In genomic region chr16:8855051-8855786, GRCh38 we compare ENCODE assay signal across 14 cellular contexts. TPM values are rescaled to one million over a fixed set of nuclear protein-coding genes. Genes with fewer than 3 reads are reported as not detected.
DNase-seq lines count a peak whose midpoint lies in the region; ATAC-seq and TF ChIP-seq lines count a peak whose summit lies in the region.
"Had no signal": no experiment of that assay in that cellular context is flagged by ENCODE, and none has a peak within 500 bp of the region (broad histone marks: within the 10 kb centered on the region; RNA-seq: fewer than 3 reads in every experiment).

No MANE protein-coding gene starts in this region.

- H3K9me3 ChIP-seq in heart right ventricle, result no peaks in the 10 kb centered on the region
- no peaks in the 10 kb centered on the region for H3K9me3 ChIP-seq in WERI-Rb-1 (ENCODE audit: severe bottlenecking)
- no peaks in the 10 kb centered on the region for H3K9me3 ChIP-seq in upper lobe of left lung
- H3K9me3 ChIP-seq: adrenal gland had no signal

- H3K27ac ChIP-seq in heart right ventricle (peak overlapping the region in 6 of 10 donors; percentile 22 to 79 (median 52)), WERI-Rb-1 (no peak overlapping the region), upper lobe of left lung (peak overlapping the region; percentile 43 to 86 (median 66))

- peaks cover 20 to 40% of the 10 kb centered on the region in 2 donors for H3K4me1 Mint-ChIP-seq in immature natural killer cell

- H3K36me3 ChIP-seq in heart right ventricle, result peaks cover 0 to 84% (median 6%) of the 10 kb centered on the region in 9 donors
- H3K36me3 ChIP-seq in WERI-Rb-1, result peaks cover 69% of the 10 kb centered on the region
- H3K36me3 ChIP-seq in upper lobe of left lung, result peaks cover 4 to 69% (median 50%) of the 10 kb centered on the region in 4 donors

- peaks cover 3 to 72% (median 30%) of the 10 kb centered on the region in 9 donors for H3K4me1 ChIP-seq in heart right ventricle
- peaks cover 27 to 70% (median 42%) of the 10 kb centered on the region in 4 donors for H3K4me1 ChIP-seq in upper lobe of left lung

- no peak for DNase-seq in heart right ventricle
- no peak for DNase-seq in Right ventricle myocardium inferior (ENCODE audit: missing footprints)
- no peak for DNase-seq in WERI-Rb-1
- DNase-seq in immature natural killer cell, result no peak
- peak in 1 of 2 donors; percentile 16 for DNase-seq in upper lobe of left lung
- DNase-seq in superior temporal gyrus (ENCODE audit: extremely low spot score), result no peak
- DNase-seq in stimulated activated CD4-positive, alpha-beta T cell treated with anti-CD3 and anti-CD28 coated beads, Interleukin-2, amount 100 ng/mL, for 24 hours, result no peak
- DNase-seq in NCI-H345 (lab: John Stamatoyannopoulos, UW), result no peak
- DNase-seq: COR-L47, midbrain had no signal

- H3K27me3 ChIP-seq in heart right ventricle, result no peaks in the 10 kb centered on the region
- no peaks in the 10 kb centered on the region for H3K27me3 ChIP-seq in WERI-Rb-1 (ENCODE audit: insufficient read depth, low read depth, severe bottlenecking)
- H3K27me3 ChIP-seq in upper lobe of left lung, result no peaks in the 10 kb centered on the region
- H3K27me3 ChIP-seq: adrenal gland had no signal

- H3K4me3 Mint-ChIP-seq in immature natural killer cell, result no peak overlapping the region
- H3K4me3 Mint-ChIP-seq: T-helper 2 cell treated with Interferon-gamma antibody and Interleukin-4, amounts not matched to agents 5 μg/mL and 100 μg/mL, for 36 hours had no signal

- peaks cover 0 to 7% (median 3%) of the 10 kb centered on the region in 3 donors for H3K27me3 Mint-ChIP-seq in immature natural killer cell (ENCODE audit: low read depth in 3 of 3)

- H3K27ac Mint-ChIP-seq in immature natural killer cell, result peak overlapping the region in 4 of 6 donors; percentile 14 to 49 (median 26)
- H3K27ac Mint-ChIP-seq: T-helper 2 cell treated with Interferon-gamma antibody and Interleukin-4, amounts not matched to agents 5 μg/mL and 100 μg/mL, for 36 hours had no signal

- ATAC-seq in heart right ventricle (no peak), Right ventricle myocardium inferior (no peak), upper lobe of left lung (ENCODE audit: low FRiP score in 2 of 2) (no peak)

- WGBS in heart right ventricle, 2 donors, result 84% methylated on average over 11 of the region's 11 CpGs
- 91 to 94% methylated on average over 5 to 11 of the region's 11 CpGs for WGBS in upper lobe of left lung, 2 donors

- no peaks in the 10 kb centered on the region for H3K9me3 Mint-ChIP-seq in immature natural killer cell
- H3K9me3 Mint-ChIP-seq: T-helper 2 cell treated with Interferon-gamma antibody and Interleukin-4, amounts not matched to agents 5 μg/mL and 100 μg/mL, for 36 hours had no signal

- TF ChIP-seq CTCF in heart right ventricle (IDR thresholded peaks at IDR 0.05) (no peak), WERI-Rb-1 (IDR thresholded peaks at IDR 0.05; ENCODE audit: low read depth, low read length) (0 out of 2 replicates have a peak, but pooled peaks have one; percentile 7), upper lobe of left lung (IDR thresholded peaks at IDR 0.05) (no peak)

- intact Hi-C loops in heart right ventricle (cut with DNase I) (no loop called here), Right ventricle myocardium inferior (cut with DNase I) (no loop called here)

- H3K4me3 ChIP-seq in heart right ventricle (no peak overlapping the region), WERI-Rb-1 (ENCODE audit: low read depth, low read length) (no peak overlapping the region), upper lobe of left lung (no peak overlapping the region)
- H3K4me3 ChIP-seq: adrenal gland had no signal

- peaks cover 4 to 23% (median 5%) of the 10 kb centered on the region in 3 donors for H3K36me3 Mint-ChIP-seq in immature natural killer cell

- no peak for TF ChIP-seq POLR2A in upper lobe of left lung (IDR thresholded peaks at IDR 0.05)

- no peak for TF ChIP-seq EP300 in upper lobe of left lung (IDR thresholded peaks at IDR 0.05)

RNA-seq across cellular contexts. Expression of gene CARHSP1, which starts 13.6 kb away (rescaled TPM):
- 10 to 100 TPM; 12.7 to 35.7 (median 24.8) TPM for total RNA-seq in heart right ventricle
- polyA plus RNA-seq in heart right ventricle, result 10 to 100 TPM; 40.8 to 76.3 TPM
- total RNA-seq in Right ventricle myocardium inferior, result 32.7 TPM
- 10 to 100 TPM; 83.0 to 96.8 (median 92.9) TPM for polyA plus RNA-seq in immature natural killer cell
- total RNA-seq in upper lobe of left lung, result 100 to 1,000 TPM in 1 of 6 donors, 10 to 100 TPM in 5; 33.5 to 102 (median 75.3) TPM

RNA-seq across cellular contexts. Expression of gene LITAFD, which starts 26.9 kb away (rescaled TPM):
- total RNA-seq in heart right ventricle, result not detected
- polyA plus RNA-seq in heart right ventricle, result not detected
- total RNA-seq in Right ventricle myocardium inferior, result not detected
- polyA plus RNA-seq in immature natural killer cell, result not detected
- not detected for total RNA-seq in upper lobe of left lung
- total RNA-seq: adrenal gland, fibroblast of villous mesenchyme had no signal
- polyA plus RNA-seq: adrenal gland, thymus had no signal

RNA-seq across cellular contexts. Expression of gene PMM2, which starts 57.6 kb away (rescaled TPM):
- 10 to 100 TPM; 11.5 to 25.9 (median 13.9) TPM for total RNA-seq in heart right ventricle
- 10 to 100 TPM in 1 of 2 donors, 1 to 10 TPM in 1; 9.4 to 24.6 TPM for polyA plus RNA-seq in heart right ventricle
- 15.9 TPM for total RNA-seq in Right ventricle myocardium inferior
- 10 to 100 TPM; 11.2 to 28.9 (median 15.1) TPM for polyA plus RNA-seq in immature natural killer cell
- total RNA-seq in upper lobe of left lung, result 10 to 100 TPM; 27.2 to 37.1 (median 29.8) TPM

RNA-seq across cellular contexts. Expression of gene TMEM186, which starts 57.8 kb away (rescaled TPM):
- total RNA-seq in heart right ventricle (10 to 100 TPM in 9 of 10 donors, 1 to 10 TPM in 1; 9.5 to 15.1 (median 13.9) TPM), Right ventricle myocardium inferior (13.8 TPM), upper lobe of left lung (10 to 100 TPM in 1 of 6 donors, 1 to 10 TPM in 5; 4.2 to 10.7 (median 6.9) TPM)
- polyA plus RNA-seq in heart right ventricle (10 to 100 TPM in 1 of 2 donors, 1 to 10 TPM in 1; 7.5 to 15.0 TPM), immature natural killer cell (1 to 10 TPM; 6.1 to 8.3 (median 7.0) TPM)
